In the genomic region with DNA sequence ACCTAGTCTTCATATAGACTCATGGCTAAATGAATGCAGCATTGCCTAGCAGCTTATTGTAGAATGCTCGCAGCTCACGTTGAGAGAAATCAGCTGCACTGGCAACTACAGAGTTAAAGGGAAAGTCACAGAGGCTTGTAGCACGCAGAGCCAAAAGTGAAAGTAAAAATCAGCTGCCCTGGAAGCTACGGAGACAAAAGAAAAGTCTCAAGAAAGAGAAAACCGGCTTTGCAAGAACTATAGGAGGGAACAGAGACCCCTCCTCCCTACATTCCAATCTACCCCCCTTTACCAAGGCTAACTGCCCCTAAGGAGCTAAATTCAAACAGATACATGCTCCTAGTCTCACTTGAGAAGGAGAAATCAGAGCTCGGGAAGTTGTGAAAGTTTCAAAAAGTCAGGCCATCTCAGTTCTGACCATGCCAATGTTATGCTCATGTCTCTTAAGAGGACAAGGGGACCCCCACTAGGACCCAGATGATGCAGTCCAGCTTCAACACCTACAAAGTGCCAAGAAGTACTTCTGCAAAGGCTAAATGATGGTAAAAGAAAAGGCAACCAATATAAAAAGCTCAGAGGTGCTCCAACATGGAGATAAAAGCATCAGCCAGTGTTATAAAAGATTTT, we compare ENCODE assay signal across 8 cellular contexts.
DNase-seq lines count a peak whose midpoint lies in the region; ATAC-seq lines count a peak whose summit lies in the region.

No MANE protein-coding gene starts in this region.

- peak overlapping the region; percentile 84 for H3K27ac Mint-ChIP-seq in activated naive CD4-positive, alpha-beta T cell treated with anti-CD3 and anti-CD28 coated beads, Interleukin-2, amount 50 U/mL, for 24 hours

- H3K23ac ChIP-seq in mesendoderm (ENCODE audit: low read length), result no peak overlapping the region

- H3K18ac ChIP-seq in mesendoderm (ENCODE audit: low read length), result no peak overlapping the region

- H3K4me1 Mint-ChIP-seq in activated naive CD4-positive, alpha-beta T cell treated with anti-CD3 and anti-CD28 coated beads, Interleukin-2, amount 50 U/mL, for 24 hours, result peaks cover 33% of the 10 kb centered on the region

- no peaks in the 10 kb centered on the region for H3K4me1 ChIP-seq in mesendoderm (ENCODE audit: control insufficient read depth, low read depth, low read length)

- no peak overlapping the region for H3K4ac ChIP-seq in mesendoderm (ENCODE audit: low read depth, low read length)

- peaks cover 5% of the 10 kb centered on the region for H3K9me3 Mint-ChIP-seq in activated naive CD4-positive, alpha-beta T cell treated with anti-CD3 and anti-CD28 coated beads, Interleukin-2, amount 50 U/mL, for 24 hours

- no peak overlapping the region for H2BK120ac ChIP-seq in mesendoderm (ENCODE audit: low read depth, low read length)

- no peak overlapping the region for H2AK5ac ChIP-seq in mesendoderm (ENCODE audit: low read length)

- no peaks in the 10 kb centered on the region for H3K27me3 Mint-ChIP-seq in activated naive CD4-positive, alpha-beta T cell treated with anti-CD3 and anti-CD28 coated beads, Interleukin-2, amount 50 U/mL, for 24 hours

- H3K36me3 ChIP-seq in mesendoderm (ENCODE audit: control insufficient read depth, insufficient read depth, low read length), result no peaks in the 10 kb centered on the region

- no peak overlapping the region for H3K27ac ChIP-seq in mesendoderm (ENCODE audit: low read depth, low read length)

- H3K27me3 ChIP-seq in mesendoderm (ENCODE audit: insufficient read depth, low read length, poor library complexity), result no peaks in the 10 kb centered on the region

- no peak overlapping the region for H3K4me3 ChIP-seq in mesendoderm (ENCODE audit: low read length)

- H3K9ac ChIP-seq in mesendoderm (ENCODE audit: low read length), result no peak overlapping the region

- ATAC-seq in HG02678 (IDR thresholded peaks at IDR 0.05; ENCODE audit: unreplicated experiment) (peak; percentile 89), HG03045 (IDR thresholded peaks at IDR 0.05; ENCODE audit: unreplicated experiment) (no peak), GM18861 (IDR thresholded peaks at IDR 0.05; ENCODE audit: unreplicated experiment) (no peak)

- H3K79me1 ChIP-seq in mesendoderm (ENCODE audit: low read length), result no peaks in the 10 kb centered on the region

- H4K8ac ChIP-seq in mesendoderm (ENCODE audit: low read depth, low read length), result no peak overlapping the region

- WGBS in mesendoderm (ENCODE audit: extremely low coverage, insufficient coverage, low lambda C conversion rate), result no CpG with 5 or more reads among the region's 6 CpGs

- peak overlapping the region; percentile 92 for H3K4me3 Mint-ChIP-seq in activated naive CD4-positive, alpha-beta T cell treated with anti-CD3 and anti-CD28 coated beads, Interleukin-2, amount 50 U/mL, for 24 hours

- no peak overlapping the region for H4K5ac ChIP-seq in mesendoderm (ENCODE audit: low read length)

- no peak overlapping the region for H2BK15ac ChIP-seq in mesendoderm (replicated peaks; ENCODE audit: low read depth)

- H3K79me2 ChIP-seq in mesendoderm (ENCODE audit: control insufficient read depth, insufficient read depth, low read length), result no peaks in the 10 kb centered on the region

- H3K56ac ChIP-seq in mesendoderm (ENCODE audit: low read length), result no peak overlapping the region

- H3K36me3 Mint-ChIP-seq in activated naive CD4-positive, alpha-beta T cell treated with anti-CD3 and anti-CD28 coated beads, Interleukin-2, amount 50 U/mL, for 24 hours, result peaks cover 3% of the 10 kb centered on the region

- DNase-seq in EL (peak; percentile 29), mesendoderm (peak; percentile 61), NCI-H1930 (lab: John Stamatoyannopoulos, UW) (no peak)
- DNase-seq in activated CD4-positive, CD25-positive, alpha-beta regulatory T cell (lab: John Stamatoyannopoulos, UW), result no peak

- H2BK5ac ChIP-seq in mesendoderm (ENCODE audit: low read length), result no peak overlapping the region

- no peak overlapping the region for H3K4me2 ChIP-seq in mesendoderm (ENCODE audit: low read length)

Comparison
In these comparisons a context has a peak if more than half of its experiments do, and no peak if none do; other contexts are left out.
1. DNase-seq: peak in EL (single experiment) and mesendoderm (single experiment); none in NCI-H1930 (0 of 2) and activated CD4-positive, CD25-positive, alpha-beta regulatory T cell (0 of 4).